ENCODE assay signal across 9 cellular contexts in the genomic region with DNA sequence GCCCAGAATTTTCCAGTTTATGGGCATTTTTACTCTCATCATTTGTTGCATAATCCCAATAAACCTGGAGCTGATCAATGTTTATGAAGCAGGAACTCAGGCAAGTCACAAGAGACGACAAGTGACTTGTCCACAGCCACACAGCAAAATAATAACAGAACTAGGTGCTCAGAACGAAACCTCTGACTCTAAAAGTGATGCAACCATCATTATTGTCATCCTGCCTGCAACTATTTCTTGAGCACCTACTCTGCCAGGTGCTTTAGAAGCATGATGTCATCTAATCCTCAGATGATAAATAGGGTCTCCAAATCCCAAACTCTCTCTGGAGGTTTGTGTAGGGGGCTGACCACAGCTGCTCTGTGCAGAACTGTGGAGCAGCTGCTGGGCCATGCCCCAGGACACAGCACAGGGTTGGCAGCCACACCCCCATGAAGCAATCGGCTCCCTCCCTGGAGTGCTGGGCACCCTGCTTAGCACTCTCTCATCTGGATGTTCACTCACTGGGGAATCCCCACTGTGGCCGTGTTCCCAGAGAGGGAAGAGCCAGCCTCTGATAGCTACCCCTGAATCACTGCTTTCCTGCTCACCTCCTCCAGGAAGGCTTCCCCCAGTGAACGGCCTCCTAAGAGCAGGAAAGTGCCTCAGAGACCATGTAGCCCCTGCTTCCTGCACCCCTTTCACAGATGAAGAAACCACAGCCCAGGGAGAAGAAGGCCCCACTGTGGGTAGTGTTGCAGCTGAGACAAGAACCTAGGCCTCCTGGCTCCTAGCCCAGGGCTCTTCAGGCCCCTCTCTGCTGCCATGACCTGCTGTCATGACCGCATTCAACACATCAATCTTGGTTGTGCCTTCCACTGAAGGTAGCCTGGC. TPM values are rescaled to one million over a fixed set of nuclear protein-coding genes. Genes with fewer than 3 reads are reported as not detected.
A peak's percentile ranks its signal among the peaks of the same experiment; 100 is the strongest.
DNase-seq lines count a peak whose midpoint lies in the region; TF ChIP-seq lines count a peak whose summit lies in the region.
"Had no signal": no experiment of that assay in that cellular context is flagged by ENCODE, and none has a peak within 500 bp of the region (broad histone marks: within the 10 kb centered on the region; RNA-seq: fewer than 3 reads in every experiment).

No MANE protein-coding gene starts in this region.

- peak; percentile 52 for DNase-seq in NK-92 treated with Interleukin-12 subunit alpha and Interleukin-12 subunit beta, amount 100 ng/mL, for 24 hours (lab: John Stamatoyannopoulos, UW)
- no peak for DNase-seq in NK-92 (lab: John Stamatoyannopoulos, UW; ENCODE audit: unreplicated experiment)
- DNase-seq in HL-60 (ENCODE audit: low read depth in 1 of 2, low spot score in 1 of 2): peak; percentile 13 to 43
- DNase-seq in amniotic epithelial cell (ENCODE audit: low read depth): peak; percentile 58
- DNase-seq in stimulated activated CD4-positive, alpha-beta T cell treated with anti-CD3 and anti-CD28 coated beads, Interleukin-15, amount 100 ng/mL, for 48 hours (ENCODE audit: low read depth in 2 of 2): peak; percentile 13 to 29
- no peak for DNase-seq in NCI-H345 treated with DMSO at 0.1 percent for 48 hours (lab: John Stamatoyannopoulos, UW; ENCODE audit: unreplicated experiment)
- DNase-seq in Ammon's horn (ENCODE audit: low spot score): no peak
- no peak for DNase-seq in dermis blood vessel endothelial cell

- H3K27me3 ChIP-seq in HL-60 (ENCODE audit: insufficient read depth, poor library complexity, severe bottlenecking): no peaks in the 10 kb centered on the region

- no peak overlapping the region for H3K4me3 ChIP-seq in HL-60 (replicated peaks; ENCODE audit: insufficient read depth, low read length)

- TF ChIP-seq CTCF in HL-60 (IDR thresholded peaks at IDR 0.05; ENCODE audit: insufficient read depth, low read length): no peak

- no peak overlapping the region for H3K27ac ChIP-seq in HL-60 (replicated peaks)

RNA-seq across cellular contexts. Expression of a gene that starts 2.1 kb away (rescaled TPM):
- 0.17 TPM in 1 of 2 replicates, not detected in the other for total RNA-seq in dermis blood vessel endothelial cell
- total RNA-seq: SK-MEL-5 had no signal

RNA-seq across cellular contexts. Expression of a gene that starts 34.7 kb away (rescaled TPM):
- total RNA-seq in dermis blood vessel endothelial cell: 4.8 and 5.3 TPM in 2 replicates

Comparison
In these comparisons a context has a peak if more than half of its experiments do, and no peak if none do; other contexts are left out.
1. DNase-seq: peak in NK-92 treated with Interleukin-12 subunit alpha and Interleukin-12 subunit beta, amount 100 ng/mL, for 24 hours (single experiment), HL-60 (2 of 2), amniotic epithelial cell (single experiment) and stimulated activated CD4-positive, alpha-beta T cell treated with anti-CD3 and anti-CD28 coated beads, Interleukin-15, amount 100 ng/mL, for 48 hours (2 of 2); none in NK-92 (single experiment), NCI-H345 treated with DMSO at 0.1 percent for 48 hours (single experiment), Ammon's horn (single experiment) and dermis blood vessel endothelial cell (single experiment).